Comparison of ENCODE assay signal across 8 cellular contexts in genomic region chr17:38851434-38851833, GRCh38.
DNase-seq lines count a peak whose midpoint lies in the region; ATAC-seq and TF ChIP-seq lines count a peak whose summit lies in the region.

No MANE protein-coding gene starts in this region.

- TF ChIP-seq CTCF in GM12865 (IDR thresholded peaks at IDR 0.05; ENCODE audit: insufficient read depth, low read depth, low read length, missing control alignments) (no peak), fibroblast of mammary gland (conservative IDR thresholded peaks at IDR 0.05; ENCODE audit: control insufficient read depth, insufficient read depth, low read depth, low read length) (no peak), retinal pigment epithelial cell (conservative IDR thresholded peaks at IDR 0.05; ENCODE audit: low read depth, low read length) (no peak)

- H3K27ac ChIP-seq in SK-N-MC: peak overlapping the region; percentile 27

- peak overlapping the region; percentile 73 for H3K4me3 ChIP-seq in GM12865 (ENCODE audit: low read depth, low read length)
- H3K4me3 ChIP-seq in SK-N-MC: peak overlapping the region; percentile 91
- peak overlapping the region; percentile 100 for H3K4me3 ChIP-seq in fibroblast of mammary gland (ENCODE audit: control insufficient read depth, low read depth, low read length)
- peak overlapping the region; percentile 99 for H3K4me3 ChIP-seq in retinal pigment epithelial cell (ENCODE audit: low read length)

- ATAC-seq in GM19397 (IDR thresholded peaks at IDR 0.05; ENCODE audit: unreplicated experiment): no peak

- H3K9ac ChIP-seq in SK-N-MC (ENCODE audit: insufficient read length): peak overlapping the region; percentile 99

- peaks cover 60% of the 10 kb centered on the region for H3K36me3 ChIP-seq in SK-N-MC (ENCODE audit: insufficient read depth, low read length)

- DNase-seq in GM12865 (ENCODE audit: low read depth) (no peak), SK-N-MC (ENCODE audit: low read depth, low spot score) (no peak), fibroblast of mammary gland (ENCODE audit: low read depth) (peak; percentile 18), retinal pigment epithelial cell (ENCODE audit: low read depth) (no peak), NCI-H446 treated with DMSO at 0.1 percent for 48 hours (lab: John Stamatoyannopoulos, UW) (no peak), anterior cingulate cortex (lab: John Stamatoyannopoulos, UW) (no peak), NCI-H2029 treated with DMSO at 0.1 percent for 48 hours (lab: John Stamatoyannopoulos, UW) (no peak)

- no peaks in the 10 kb centered on the region for H3K9me3 ChIP-seq in SK-N-MC (ENCODE audit: low read depth, low read length)
